Comparison of ENCODE assay signal across 4 cellular contexts in genomic region chr3:196343917-196344316, GRCh38. TPM values are rescaled to one million over a fixed set of nuclear protein-coding genes. Genes with fewer than 3 reads are reported as not detected.
"Had no signal": no experiment of that assay in that cellular context is flagged by ENCODE, and none has a peak within 500 bp of the region (broad histone marks: within the 10 kb centered on the region; RNA-seq: fewer than 3 reads in every experiment).

No MANE protein-coding gene starts in this region.

RNA-seq across cellular contexts. Expression of gene TM4SF19, which starts 5.7 kb away (rescaled TPM):
- total RNA-seq: GM23338, H1, H9, HepG2 had no signal
- polyA plus RNA-seq: H1 had no signal
